Comparison of ENCODE assay signal across 23 cellular contexts in genomic region chr12:2823483-2823882, GRCh38. TPM values are rescaled to one million over a fixed set of nuclear protein-coding genes. Genes with fewer than 3 reads are reported as not detected.
"Had no signal": no experiment of that assay in that cellular context is flagged by ENCODE, and none has a peak within 500 bp of the region (broad histone marks: within the 10 kb centered on the region; RNA-seq: fewer than 3 reads in every experiment).

No MANE protein-coding gene starts in this region.

- H3K27me3 ChIP-seq: MG63, SJSA1 had no signal

- H3K9me3 ChIP-seq: MG63, SJSA1 had no signal

- DNase-seq: Karpas-422, KG1, MG63, NCI-H1092, NCI-H1105 treated with DMSO at 0.1 percent for 48 hours, NCI-H1436, NCI-H187, NCI-H2029, NCI-H2081 treated with DMSO at 0.1 percent for 48 hours, NCI-H2171, NCI-H226, NCI-H446, NCI-H510A, NCI-H524 treated with DMSO at 0.1 percent for 48 hours, NCI-H69, NCI-H774, Right ventricle myocardium superior, RPMI8226, SIG-M5 had no signal

- H3K4me3 ChIP-seq: MG63, SJSA1, SK-N-MC had no signal

- H3K27ac ChIP-seq: SK-N-MC had no signal

- FAIRE-seq: RCC 7860 had no signal

RNA-seq across cellular contexts. Expression of gene NRIP2, which starts 11.4 kb away (rescaled TPM):
- total RNA-seq: HT1080 had no signal

RNA-seq across cellular contexts. Expression of gene TEX52, which starts 33.4 kb away (rescaled TPM):
- total RNA-seq: HT1080, Right ventricle myocardium superior, SJSA1 had no signal
